Comparison of ENCODE assay signal across 8 cellular contexts in the genomic region with DNA sequence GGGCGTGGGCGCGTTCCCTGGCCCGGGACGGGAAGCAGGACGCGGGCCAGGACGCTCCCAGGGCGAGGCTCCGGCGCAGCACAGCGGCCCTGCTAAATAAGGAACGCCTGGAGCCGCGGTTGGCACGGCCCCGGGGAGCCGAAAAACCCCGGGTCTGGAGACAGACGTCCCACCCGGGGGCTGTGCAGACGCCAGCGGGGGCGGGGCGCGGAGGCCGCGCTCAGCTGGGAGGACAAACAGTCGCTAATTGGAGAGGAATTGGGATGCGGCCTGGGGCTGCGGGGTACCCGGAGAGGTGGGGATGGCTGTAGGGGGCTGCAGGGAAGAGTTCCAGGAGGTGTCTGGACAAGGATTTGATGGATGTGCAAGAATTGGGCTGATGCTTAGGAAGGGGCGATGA. TPM values are rescaled to one million over a fixed set of nuclear protein-coding genes. Genes with fewer than 3 reads are reported as not detected.
DNase-seq lines count a peak whose midpoint lies in the region; ATAC-seq and TF ChIP-seq lines count a peak whose summit lies in the region.
"Not testable (repeated sequence)": the region's sequence is repeated elsewhere in the genome, so short reads cannot be mapped to it uniquely, and the experiment has no call there.

No MANE protein-coding gene starts in this region.

- ATAC-seq in Panc1; activated naive CD8-positive, alpha-beta T cell treated with anti-CD3 and anti-CD28 coated beads, Interleukin-2, amount 10 ng/mL, durations not matched to agents 7 days and 5 days (ENCODE audit: low read depth); lower lobe of right lung: not testable (repeated sequence)

- H3F3A ChIP-seq in smooth muscle cell (ENCODE audit: low read depth): not testable (repeated sequence)

- not testable (repeated sequence) for TF ChIP-seq POLR2A in esophagus muscularis mucosa (IDR thresholded peaks at IDR 0.05; ENCODE audit: low read depth); suprapubic skin (IDR thresholded peaks at IDR 0.05)

- not testable (repeated sequence) for H3K27me3 Mint-ChIP-seq in CD8-positive, alpha-beta memory T cell; activated CD4-positive, alpha-beta memory T cell treated with anti-CD3 and anti-CD28 coated beads, Interleukin-2, amount 10 ng/mL, durations not matched to agents 7 days and 5 days; activated naive CD8-positive, alpha-beta T cell treated with anti-CD3 and anti-CD28 coated beads, Interleukin-2, amount 10 ng/mL, durations not matched to agents 7 days and 5 days

- not testable (repeated sequence) for H3K27ac Mint-ChIP-seq in CD8-positive, alpha-beta memory T cell; activated CD4-positive, alpha-beta memory T cell treated with anti-CD3 and anti-CD28 coated beads, Interleukin-2, amount 10 ng/mL, durations not matched to agents 7 days and 5 days
- peak overlapping the region; percentile 61 for H3K27ac Mint-ChIP-seq in activated naive CD8-positive, alpha-beta T cell treated with anti-CD3 and anti-CD28 coated beads, Interleukin-2, amount 10 ng/mL, durations not matched to agents 7 days and 5 days

- 0% methylated on average over 13 of the region's 33 CpGs for WGBS in esophagus muscularis mucosa
- WGBS in smooth muscle cell (ENCODE audit: low lambda C conversion rate): 1% methylated on average over 20 of the region's 33 CpGs
- no CpG with 5 or more reads among the region's 33 CpGs for WGBS in suprapubic skin

- not testable (repeated sequence) for H3K36me3 Mint-ChIP-seq in CD8-positive, alpha-beta memory T cell; activated CD4-positive, alpha-beta memory T cell treated with anti-CD3 and anti-CD28 coated beads, Interleukin-2, amount 10 ng/mL, durations not matched to agents 7 days and 5 days (ENCODE audit: low read depth); activated naive CD8-positive, alpha-beta T cell treated with anti-CD3 and anti-CD28 coated beads, Interleukin-2, amount 10 ng/mL, durations not matched to agents 7 days and 5 days

- not testable (repeated sequence) for H3K27me3 ChIP-seq in CD8-positive, alpha-beta memory T cell (ENCODE audit: insufficient read depth, low read length, poor library complexity, severe bottlenecking); Panc1 (ENCODE audit: control insufficient read depth, insufficient read depth, low read length); esophagus muscularis mucosa; lower lobe of right lung (ENCODE audit: low read depth); smooth muscle cell (ENCODE audit: low read depth); suprapubic skin

- H3K4me3 ChIP-seq in CD8-positive, alpha-beta memory T cell (ENCODE audit: low read length): not testable (repeated sequence)
- H3K4me3 ChIP-seq in Panc1 (ENCODE audit: low read depth in 2 of 2, low read length in 2 of 2) (peak overlapping the region; percentile 28 to 29; a peak in 3 of 4 replicates), esophagus muscularis mucosa (peak overlapping the region; percentile 57 to 66 (median 60)), lower lobe of right lung (peak overlapping the region; percentile 49), smooth muscle cell (peak overlapping the region; percentile 85), suprapubic skin (peak overlapping the region; percentile 58)

- POLR2A ChIA-PET in CD8-positive, alpha-beta memory T cell (lab: Charles Lee); Panc1 (lab: Charles Lee); activated CD4-positive, alpha-beta memory T cell treated with anti-CD3 and anti-CD28 coated beads, Interleukin-2, amount 10 ng/mL, durations not matched to agents 7 days and 5 days (lab: Charles Lee); activated naive CD8-positive, alpha-beta T cell treated with anti-CD3 and anti-CD28 coated beads, Interleukin-2, amount 10 ng/mL, durations not matched to agents 7 days and 5 days (lab: Charles Lee): not testable (repeated sequence)

- not testable (repeated sequence) for H3K9ac ChIP-seq in smooth muscle cell (ENCODE audit: low read depth)

- H3K79me2 ChIP-seq in smooth muscle cell (ENCODE audit: low read depth): not testable (repeated sequence)

- TF ChIP-seq CTCF in Panc1 (IDR thresholded peaks at IDR 0.05); esophagus muscularis mucosa (IDR thresholded peaks at IDR 0.05); lower lobe of right lung (IDR thresholded peaks at IDR 0.05); smooth muscle cell (IDR thresholded peaks at IDR 0.05; ENCODE audit: borderline replicate concordance, insufficient read depth, poor library complexity, severe bottlenecking); suprapubic skin (IDR thresholded peaks at IDR 0.05): not testable (repeated sequence)

- not testable (repeated sequence) for H2AFZ ChIP-seq in smooth muscle cell (ENCODE audit: low read depth)

- peak; percentile 25 to 61 (median 40) for DNase-seq in CD8-positive, alpha-beta memory T cell
- DNase-seq in Panc1 (ENCODE audit: low read depth, low spot score); esophagus muscularis mucosa (ENCODE audit: extremely low spot score); smooth muscle cell (lab: John Stamatoyannopoulos, UW; ENCODE audit: unreplicated experiment): not testable (repeated sequence)
- DNase-seq in activated CD4-positive, alpha-beta memory T cell treated with anti-CD3 and anti-CD28 coated beads, Interleukin-2, amount 10 ng/mL, durations not matched to agents 7 days and 5 days: peak; percentile 54
- DNase-seq in activated naive CD8-positive, alpha-beta T cell treated with anti-CD3 and anti-CD28 coated beads, Interleukin-2, amount 10 ng/mL, durations not matched to agents 7 days and 5 days: peak; percentile 73
- DNase-seq in lower lobe of right lung (peak; percentile 72), suprapubic skin (ENCODE audit: low spot score in 2 of 2) (peak; percentile 84 to 88)

- not testable (repeated sequence) for H3K9me3 Mint-ChIP-seq in CD8-positive, alpha-beta memory T cell; activated CD4-positive, alpha-beta memory T cell treated with anti-CD3 and anti-CD28 coated beads, Interleukin-2, amount 10 ng/mL, durations not matched to agents 7 days and 5 days; activated naive CD8-positive, alpha-beta T cell treated with anti-CD3 and anti-CD28 coated beads, Interleukin-2, amount 10 ng/mL, durations not matched to agents 7 days and 5 days

- H4K20me1 ChIP-seq in smooth muscle cell (ENCODE audit: low read depth): not testable (repeated sequence)

- H3K4me1 Mint-ChIP-seq in CD8-positive, alpha-beta memory T cell; activated CD4-positive, alpha-beta memory T cell treated with anti-CD3 and anti-CD28 coated beads, Interleukin-2, amount 10 ng/mL, durations not matched to agents 7 days and 5 days; activated naive CD8-positive, alpha-beta T cell treated with anti-CD3 and anti-CD28 coated beads, Interleukin-2, amount 10 ng/mL, durations not matched to agents 7 days and 5 days: not testable (repeated sequence)

- TF ChIP-seq EP300 in esophagus muscularis mucosa (IDR thresholded peaks at IDR 0.05); suprapubic skin (IDR thresholded peaks at IDR 0.05): not testable (repeated sequence)

- not testable (repeated sequence) for H3K36me3 ChIP-seq in CD8-positive, alpha-beta memory T cell (ENCODE audit: insufficient read depth, low read length); Panc1 (ENCODE audit: control insufficient read depth, insufficient read depth, low read length); esophagus muscularis mucosa; lower lobe of right lung; smooth muscle cell (ENCODE audit: low read depth); suprapubic skin

- H3K9me3 ChIP-seq in CD8-positive, alpha-beta memory T cell (ENCODE audit: low read length); Panc1 (ENCODE audit: control insufficient read depth, insufficient read depth, low read depth, low read length); esophagus muscularis mucosa; lower lobe of right lung; smooth muscle cell (replicated peaks; ENCODE audit: low read depth); suprapubic skin: not testable (repeated sequence)

- H3K4me3 Mint-ChIP-seq in CD8-positive, alpha-beta memory T cell: peak overlapping the region in 3 of 7 donors; percentile 26 to 81 (median 46)
- peak overlapping the region; percentile 69 for H3K4me3 Mint-ChIP-seq in activated CD4-positive, alpha-beta memory T cell treated with anti-CD3 and anti-CD28 coated beads, Interleukin-2, amount 10 ng/mL, durations not matched to agents 7 days and 5 days
- peak overlapping the region; percentile 83 for H3K4me3 Mint-ChIP-seq in activated naive CD8-positive, alpha-beta T cell treated with anti-CD3 and anti-CD28 coated beads, Interleukin-2, amount 10 ng/mL, durations not matched to agents 7 days and 5 days

- BruUV-seq in Panc1 (replicated peaks; lab: Mats Ljungman, UMichigan): not testable (repeated sequence)

- intact Hi-C loops in Panc1 (cut with micrococcal nuclease; ENCODE audit: unreplicated experiment); esophagus muscularis mucosa (cut with DNase I); lower lobe of right lung (cut with DNase I): not testable (repeated sequence)

- in situ Hi-C loops in Panc1 (cut with HindIII; ENCODE audit: low pct_unique_long_range_greater_than_20kb, low sequenced_read_pairs): not testable (repeated sequence)

- CTCF ChIA-PET in CD8-positive, alpha-beta memory T cell (lab: Charles Lee); Panc1 (lab: Charles Lee); activated CD4-positive, alpha-beta memory T cell treated with anti-CD3 and anti-CD28 coated beads, Interleukin-2, amount 10 ng/mL, durations not matched to agents 7 days and 5 days (lab: Charles Lee): not testable (repeated sequence)

- H3K4me1 ChIP-seq in CD8-positive, alpha-beta memory T cell (ENCODE audit: insufficient read depth, low read length); Panc1 (ENCODE audit: control insufficient read depth, insufficient read depth, low read length); esophagus muscularis mucosa; lower lobe of right lung; smooth muscle cell (ENCODE audit: low read depth); suprapubic skin: not testable (repeated sequence)

- not testable (repeated sequence) for H3K27ac ChIP-seq in CD8-positive, alpha-beta memory T cell (ENCODE audit: low read depth, low read length); Panc1 (ENCODE audit: low read length); smooth muscle cell (ENCODE audit: low read depth)
- H3K27ac ChIP-seq in esophagus muscularis mucosa (replicated peaks in 1 of 4): peak overlapping the region; percentile 73 to 87 (median 84)
- peak overlapping the region; percentile 58 for H3K27ac ChIP-seq in lower lobe of right lung
- peak overlapping the region; percentile 89 for H3K27ac ChIP-seq in suprapubic skin

- peak overlapping the region; percentile 87 for H3K4me2 ChIP-seq in smooth muscle cell

RNA-seq across cellular contexts. Expression of a gene that starts 25.3 kb away (rescaled TPM):
- 10 to 100 TPM; 69.2 to 71.0 TPM for total RNA-seq in CD8-positive, alpha-beta memory T cell
- 4.1 TPM for polyA plus RNA-seq in CD8-positive, alpha-beta memory T cell
- total RNA-seq in Panc1 (2021; ENCODE audit: unreplicated experiment) (126 TPM), esophagus muscularis mucosa (100 to 1,000 TPM in 1 of 4 donors, 10 to 100 TPM in 3; 69.6 to 118 (median 85.0) TPM), lower lobe of right lung (90.9 TPM), smooth muscle cell (34.6 and 39.5 TPM in 2 replicates), suprapubic skin (100 to 1,000 TPM in 1 of 4 donors, 10 to 100 TPM in 3; 76.1 to 187 (median 78.8) TPM)
- 93.2 TPM for polyA plus RNA-seq in Panc1 (2012; ENCODE audit: insufficient read length)
- 10 to 100 TPM; 84.1 TPM for total RNA-seq in activated CD4-positive, alpha-beta memory T cell treated with anti-CD3 and anti-CD28 coated beads, Interleukin-2, amount 10 ng/mL, durations not matched to agents 7 days and 5 days
- total RNA-seq in activated naive CD8-positive, alpha-beta T cell treated with anti-CD3 and anti-CD28 coated beads, Interleukin-2, amount 10 ng/mL, durations not matched to agents 7 days and 5 days: 100 to 1,000 TPM; 140 to 142 TPM
- polyA plus RNA-seq in smooth muscle cell: 34.8 and 38.0 TPM in 2 replicates
